ENCODE assay signal across 31 cellular contexts in the genomic region with DNA sequence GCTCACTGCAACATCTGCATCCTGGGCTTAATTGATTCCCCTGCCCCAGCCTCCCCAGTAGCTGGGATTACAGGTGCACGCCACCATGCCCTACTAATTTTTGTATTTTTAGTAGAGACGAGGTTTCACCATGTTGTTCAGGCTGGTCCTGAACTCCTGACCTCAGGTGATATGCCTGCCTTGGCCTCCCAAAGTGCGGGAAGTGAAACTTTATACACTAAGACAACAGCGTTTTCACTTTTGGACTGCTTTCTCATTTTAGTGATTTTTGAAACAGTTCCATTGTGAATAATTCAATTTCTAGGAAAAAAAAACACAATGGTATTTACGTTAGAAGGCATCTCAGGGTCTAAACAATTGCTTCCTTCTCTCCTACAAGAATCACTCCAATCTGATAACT.
"Had no signal": no experiment of that assay in that cellular context is flagged by ENCODE, and none has a peak within 500 bp of the region (broad histone marks: within the 10 kb centered on the region; RNA-seq: fewer than 3 reads in every experiment).

No MANE protein-coding gene starts in this region.

- H3K4me3 ChIP-seq: ascending aorta, cardiac muscle cell, colonic mucosa, gastroesophageal sphincter, hepatocyte, pancreas, prostate gland, skin epidermis, thoracic aorta had no signal

- H3K4me2 ChIP-seq: hepatocyte had no signal

- DNase-seq: activated CD4-positive, alpha-beta T cell treated with anti-CD3 and anti-CD28 coated beads for 4 hours; activated CD4-positive, alpha-beta T cell treated with anti-CD3 and anti-CD28 coated beads, Interleukin-2, amount 50 U/mL, for 4 hours; activated CD8-positive, alpha-beta memory T cell treated with anti-CD3 and anti-CD28 coated beads, Interleukin-2, amount 50 U/mL, for 4 hours; activated gamma-delta T cell; activated naive CD4-positive, alpha-beta T cell treated with anti-CD3 and anti-CD28 coated beads, Interleukin-2, amount 10 ng/mL, durations not matched to agents 7 days and 5 days; activated naive CD8-positive, alpha-beta T cell treated with anti-CD3 and anti-CD28 coated beads, Interleukin-2, amount 10 ng/mL, durations not matched to agents 7 days and 5 days; activated T-cell treated with anti-CD3 and anti-CD28 coated beads, Interleukin-2, amount 50 U/mL, for 1 hour; cerebellar nuclear complex; colonic mucosa; effector CD8-positive, alpha-beta T cell; left cardiac atrium; left ventricle myocardium superior; nucleus accumbens; pancreas; retina; stimulated activated CD4-positive, alpha-beta T cell treated with anti-CD3 and anti-CD28 coated beads, Interleukin-12 subunit alpha, Interleukin-12 subunit beta, amount 100 ng/mL, for 4 hours; stimulated activated CD4-positive, alpha-beta T cell treated with anti-CD3 and anti-CD28 coated beads, Interleukin-4, amount 100 ng/mL, for 1 hour; stimulated activated naive CD8-positive, alpha-beta T cell treated with anti-CD3 and anti-CD28 coated beads, Interleukin-15, Interleukin-2, amounts not matched to agents 100 U/mL and 50 U/mL, for 24 hours; trophoblast cell had no signal

- H3K27ac Mint-ChIP-seq: activated naive CD4-positive, alpha-beta T cell treated with anti-CD3 and anti-CD28 coated beads, Interleukin-2, amount 10 ng/mL, durations not matched to agents 7 days and 5 days; activated naive CD8-positive, alpha-beta T cell treated with anti-CD3 and anti-CD28 coated beads, Interleukin-2, amount 10 ng/mL, durations not matched to agents 7 days and 5 days; activated T-helper 1 cell treated with anti-CD3 and anti-CD28 coated beads, Interleukin-12 subunit alpha, Interleukin-12 subunit beta, Interleukin-2, Interleukin-4 antibody, amounts not matched to agents 30 ng/mL and 10 ng/mL and 1 ng/mL, durations not matched to agents 14 hours and 24 hours and 36 hours; brain had no signal

- ATAC-seq: gastroesophageal sphincter; left cardiac atrium; left ventricle myocardium superior; pancreas; sciatic nerve; stimulated activated naive CD8-positive, alpha-beta T cell treated with anti-CD3 and anti-CD28 coated beads, Interleukin-15, Interleukin-2, amounts not matched to agents 100 U/mL and 50 U/mL, for 24 hours had no signal

- FAIRE-seq: keratinocyte, pancreas, urothelium cell line had no signal

- H3K27ac ChIP-seq: ascending aorta, cardiac muscle cell, colonic mucosa, gastroesophageal sphincter, hepatocyte, pancreas, prostate gland, thoracic aorta had no signal

- H3K36me3 ChIP-seq: ascending aorta, cardiac muscle cell, colonic mucosa, gastroesophageal sphincter, pancreas, prostate gland, thoracic aorta had no signal

- H3K4me3 Mint-ChIP-seq: activated naive CD4-positive, alpha-beta T cell treated with anti-CD3 and anti-CD28 coated beads, Interleukin-2, amount 10 ng/mL, durations not matched to agents 7 days and 5 days; activated naive CD8-positive, alpha-beta T cell treated with anti-CD3 and anti-CD28 coated beads, Interleukin-2, amount 10 ng/mL, durations not matched to agents 7 days and 5 days; activated T-helper 1 cell treated with anti-CD3 and anti-CD28 coated beads, Interleukin-12 subunit alpha, Interleukin-12 subunit beta, Interleukin-2, Interleukin-4 antibody, amounts not matched to agents 30 ng/mL and 10 ng/mL and 1 ng/mL, durations not matched to agents 14 hours and 24 hours and 36 hours; brain had no signal

- H3K9me3 ChIP-seq: ascending aorta, colonic mucosa, gastroesophageal sphincter, pancreas, prostate gland, thoracic aorta had no signal

- H3K4me1 ChIP-seq: ascending aorta, colonic mucosa, gastroesophageal sphincter, pancreas, prostate gland had no signal

- H3K36me3 Mint-ChIP-seq: activated naive CD4-positive, alpha-beta T cell treated with anti-CD3 and anti-CD28 coated beads, Interleukin-2, amount 10 ng/mL, durations not matched to agents 7 days and 5 days; activated naive CD8-positive, alpha-beta T cell treated with anti-CD3 and anti-CD28 coated beads, Interleukin-2, amount 10 ng/mL, durations not matched to agents 7 days and 5 days; brain had no signal

- H3K27me3 ChIP-seq: ascending aorta, cardiac muscle cell, colonic mucosa, gastroesophageal sphincter, hepatocyte, pancreas had no signal

- H3K9me3 Mint-ChIP-seq: activated naive CD4-positive, alpha-beta T cell treated with anti-CD3 and anti-CD28 coated beads, Interleukin-2, amount 10 ng/mL, durations not matched to agents 7 days and 5 days; activated naive CD8-positive, alpha-beta T cell treated with anti-CD3 and anti-CD28 coated beads, Interleukin-2, amount 10 ng/mL, durations not matched to agents 7 days and 5 days; activated T-helper 1 cell treated with anti-CD3 and anti-CD28 coated beads, Interleukin-12 subunit alpha, Interleukin-12 subunit beta, Interleukin-2, Interleukin-4 antibody, amounts not matched to agents 30 ng/mL and 10 ng/mL and 1 ng/mL, durations not matched to agents 14 hours and 24 hours and 36 hours had no signal
